8 cellular contexts compared by ENCODE assay signal in the genomic region with DNA sequence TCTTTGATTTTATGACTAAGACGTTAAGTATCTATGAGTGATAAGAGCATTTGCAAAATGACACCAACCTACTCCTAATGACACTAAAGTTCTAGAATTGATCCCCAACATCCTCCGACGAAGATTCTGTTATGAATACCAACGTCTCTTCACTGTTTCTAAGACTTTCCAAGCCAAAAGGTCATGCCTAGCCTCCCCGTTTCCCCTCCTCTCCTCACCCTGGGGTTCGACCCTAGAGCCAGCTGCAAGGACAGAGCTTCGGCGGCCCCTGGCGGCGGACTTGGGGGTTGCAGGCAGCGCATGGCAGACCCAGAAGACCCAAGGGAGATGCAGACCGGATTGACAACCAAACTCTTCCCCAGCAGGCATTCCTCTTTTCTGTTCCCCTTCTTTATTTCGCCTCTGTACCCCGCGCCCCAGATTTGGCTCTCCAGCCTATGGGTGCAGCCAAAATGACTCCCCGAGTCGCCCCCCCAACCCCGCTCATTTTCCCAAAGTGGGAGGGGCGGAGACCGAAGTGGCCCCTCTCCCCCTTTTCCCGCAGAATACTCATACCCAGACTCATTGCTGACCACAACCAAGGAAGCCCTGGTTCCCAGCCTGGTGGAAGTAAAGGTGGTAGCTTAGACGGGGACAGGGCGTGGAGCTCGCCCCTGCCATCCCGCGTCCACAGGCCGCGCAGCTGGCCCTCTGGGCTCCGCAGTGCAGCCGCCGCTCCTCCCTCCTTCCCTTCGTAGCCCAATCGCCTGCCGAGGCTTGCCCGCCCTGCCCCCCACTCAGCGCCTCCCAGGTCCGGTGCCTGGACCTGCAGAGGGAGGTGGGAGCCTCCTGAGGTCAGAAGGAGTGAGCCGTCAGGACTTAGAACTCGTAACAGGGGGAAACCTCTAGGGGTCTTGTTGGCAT. TPM values are rescaled to one million over a fixed set of nuclear protein-coding genes. Genes with fewer than 3 reads are reported as not detected.
A peak's percentile ranks its signal among the peaks of the same experiment; 100 is the strongest.
DNase-seq lines count a peak whose midpoint lies in the region; ATAC-seq and TF ChIP-seq lines count a peak whose summit lies in the region.

No MANE protein-coding gene starts in this region.

- WGBS in ectodermal cell, 2 experiments: 0 to 1% methylated on average over 38 of the region's 39 CpGs

- H3K4me1 ChIP-seq in ectodermal cell (ENCODE audit: control insufficient read depth, insufficient read depth, low read length): peaks cover 12% of the 10 kb centered on the region
- H3K4me1 ChIP-seq in lower lobe of right lung: peaks cover 57% of the 10 kb centered on the region

- POLR2A ChIA-PET in activated CD8-positive, alpha-beta T cell treated with anti-CD3 and anti-CD28 coated beads for 36 hours (lab: Charles Lee): interaction anchor here (0.6 to 5.8 kb wide), 16 partner anchors 9 to 204 kb away, joined by 3 to 30 read pairs (median 4); a partner anchor contains a TSS

- peak; percentile 41 for ATAC-seq in activated CD8-positive, alpha-beta T cell treated with anti-CD3 and anti-CD28 coated beads for 36 hours
- peak; percentile 69 to 74 for ATAC-seq in lower lobe of right lung
- ATAC-seq in GM19023 (IDR thresholded peaks at IDR 0.05; ENCODE audit: unreplicated experiment): no peak

- peaks cover 49% of the 10 kb centered on the region for H3K4me1 Mint-ChIP-seq in activated CD8-positive, alpha-beta T cell treated with anti-CD3 and anti-CD28 coated beads for 36 hours (ENCODE audit: low read depth)

- peak overlapping the region; percentile 99 for H3K27ac Mint-ChIP-seq in activated CD8-positive, alpha-beta T cell treated with anti-CD3 and anti-CD28 coated beads for 36 hours

- intact Hi-C loops in activated CD8-positive, alpha-beta T cell treated with anti-CD3 and anti-CD28 coated beads for 36 hours (cut with micrococcal nuclease): loop anchor here (5.0 kb wide), 2 partner anchors 46 to 136 kb away; a partner anchor contains a TSS
- intact Hi-C loops in lower lobe of right lung (cut with DNase I): no loop called here

- peak; percentile 31 for DNase-seq in GM04503 (ENCODE audit: low read depth)
- peak; percentile 68 for DNase-seq in HS-5 (ENCODE audit: low read depth)
- peak; percentile 80 for DNase-seq in NCI-H82 treated with DMSO at 0.1 percent for 48 hours (lab: John Stamatoyannopoulos, UW; ENCODE audit: unreplicated experiment)
- peak; percentile 97 for DNase-seq in activated CD8-positive, alpha-beta T cell treated with anti-CD3 and anti-CD28 coated beads for 36 hours
- DNase-seq in lower lobe of right lung: peak; percentile 90
- DNase-seq in stimulated activated CD8-positive, alpha-beta memory T cell treated with anti-CD3 and anti-CD28 coated beads, Interleukin-12 subunit alpha, Interleukin-12 subunit beta, amount 100 ng/mL, for 24 hours (ENCODE audit: extremely low read depth): peak; percentile 78

- H3K27ac ChIP-seq in ectodermal cell (ENCODE audit: insufficient read depth, low read depth, low read length, poor library complexity, severe bottlenecking) (no peak overlapping the region), lower lobe of right lung (peak overlapping the region; percentile 85)

- no peaks in the 10 kb centered on the region for H3K36me3 ChIP-seq in ectodermal cell (ENCODE audit: control insufficient read depth, insufficient read depth, low read length)
- H3K36me3 ChIP-seq in lower lobe of right lung: no peaks in the 10 kb centered on the region

- peak; percentile 99 for TF ChIP-seq CTCF in activated CD8-positive, alpha-beta T cell treated with anti-CD3 and anti-CD28 coated beads for 36 hours (IDR thresholded peaks at IDR 0.05)
- peak; percentile 99 for TF ChIP-seq CTCF in lower lobe of right lung (IDR thresholded peaks at IDR 0.05)

- peaks cover 3% of the 10 kb centered on the region for H3K27me3 Mint-ChIP-seq in activated CD8-positive, alpha-beta T cell treated with anti-CD3 and anti-CD28 coated beads for 36 hours

- CTCF ChIA-PET in activated CD8-positive, alpha-beta T cell treated with anti-CD3 and anti-CD28 coated beads for 36 hours (lab: Charles Lee): interaction anchor here (0.6 to 4.7 kb wide), 25 partner anchors 14 to 204 kb away, joined by 3 to 29 read pairs (median 5); a partner anchor contains a TSS

- H3K27me3 ChIP-seq in ectodermal cell (ENCODE audit: control insufficient read depth, insufficient read depth, low read length, poor library complexity, severe bottlenecking) (peaks cover 9% of the 10 kb centered on the region), lower lobe of right lung (ENCODE audit: low read depth) (peaks cover 24% of the 10 kb centered on the region)

- H3K9me3 ChIP-seq in ectodermal cell (ENCODE audit: control insufficient read depth, low read length) (no peaks in the 10 kb centered on the region), lower lobe of right lung (no peaks in the 10 kb centered on the region)

- peaks cover 2% of the 10 kb centered on the region for H3K9me3 Mint-ChIP-seq in activated CD8-positive, alpha-beta T cell treated with anti-CD3 and anti-CD28 coated beads for 36 hours

- H3K36me3 Mint-ChIP-seq in activated CD8-positive, alpha-beta T cell treated with anti-CD3 and anti-CD28 coated beads for 36 hours (ENCODE audit: low read depth): peaks cover 20% of the 10 kb centered on the region

- peak overlapping the region; percentile 57 for H3K4me3 ChIP-seq in ectodermal cell (ENCODE audit: insufficient read depth, low read depth, low read length)
- H3K4me3 ChIP-seq in lower lobe of right lung: peak overlapping the region; percentile 53

- peak overlapping the region; percentile 92 for H3K4me3 Mint-ChIP-seq in activated CD8-positive, alpha-beta T cell treated with anti-CD3 and anti-CD28 coated beads for 36 hours

RNA-seq across cellular contexts. Expression of a gene that starts 4.1 kb away (rescaled TPM):
- total RNA-seq in activated CD8-positive, alpha-beta T cell treated with anti-CD3 and anti-CD28 coated beads for 36 hours: 100 to 1,000 TPM; 103 to 113 TPM
- 22.6 TPM for polyA plus RNA-seq in ectodermal cell (2013, experiment 1 of 4)
- 12.2 TPM for polyA plus RNA-seq in ectodermal cell (2013, experiment 2 of 4)
- 17.4 TPM for polyA plus RNA-seq in ectodermal cell (2013, experiment 3 of 4)
- 18.6 TPM for polyA plus RNA-seq in ectodermal cell (2013, experiment 4 of 4)
- 51.4 TPM for total RNA-seq in lower lobe of right lung

RNA-seq across cellular contexts. Expression of a gene that starts 24.7 kb away (rescaled TPM):
- total RNA-seq in activated CD8-positive, alpha-beta T cell treated with anti-CD3 and anti-CD28 coated beads for 36 hours: 1 to 10 TPM; 5.9 to 6.8 TPM
- not detected for polyA plus RNA-seq in ectodermal cell (2013, experiment 1 of 4)
- 0.09 TPM for polyA plus RNA-seq in ectodermal cell (2013, experiment 2 of 4)
- polyA plus RNA-seq in ectodermal cell (2013, experiment 3 of 4): 0.32 TPM
- polyA plus RNA-seq in ectodermal cell (2013, experiment 4 of 4): 0.24 TPM
- total RNA-seq in lower lobe of right lung: 7.5 TPM

RNA-seq across cellular contexts. Expression of a gene that starts 41.3 kb away (rescaled TPM):
- total RNA-seq in activated CD8-positive, alpha-beta T cell treated with anti-CD3 and anti-CD28 coated beads for 36 hours: not detected
- polyA plus RNA-seq in ectodermal cell (2013, experiment 1 of 4): 0.28 TPM
- polyA plus RNA-seq in ectodermal cell (2013, experiment 2 of 4): 0.16 TPM
- polyA plus RNA-seq in ectodermal cell (2013, experiment 3 of 4): 0.11 TPM
- polyA plus RNA-seq in ectodermal cell (2013, experiment 4 of 4): 0.16 TPM
- total RNA-seq in lower lobe of right lung: 10.5 TPM

RNA-seq across cellular contexts. Expression of a gene that starts 48.5 kb away (rescaled TPM):
- total RNA-seq in activated CD8-positive, alpha-beta T cell treated with anti-CD3 and anti-CD28 coated beads for 36 hours: 100 to 1,000 TPM; 918 to 967 TPM
- polyA plus RNA-seq in ectodermal cell (2013, experiment 1 of 4): 521 TPM
- 460 TPM for polyA plus RNA-seq in ectodermal cell (2013, experiment 2 of 4)
- polyA plus RNA-seq in ectodermal cell (2013, experiment 3 of 4): 586 TPM
- 651 TPM for polyA plus RNA-seq in ectodermal cell (2013, experiment 4 of 4)
- total RNA-seq in lower lobe of right lung: 229 TPM

RNA-seq across cellular contexts. Expression of a gene that starts 49.2 kb away (rescaled TPM):
- 10 to 100 TPM; 31.6 to 31.7 TPM for total RNA-seq in activated CD8-positive, alpha-beta T cell treated with anti-CD3 and anti-CD28 coated beads for 36 hours
- 29.4 TPM for polyA plus RNA-seq in ectodermal cell (2013, experiment 1 of 4)
- 25.6 TPM for polyA plus RNA-seq in ectodermal cell (2013, experiment 2 of 4)
- 14.4 TPM for polyA plus RNA-seq in ectodermal cell (2013, experiment 3 of 4)
- 13.7 TPM for polyA plus RNA-seq in ectodermal cell (2013, experiment 4 of 4)
- 5.0 TPM for total RNA-seq in lower lobe of right lung

Comparison
In these comparisons a context has a peak if more than half of its experiments do, and no peak if none do; other contexts are left out.
1. DNase-seq: peak in every context shown above with its lines; median percentile 97 in activated CD8-positive, alpha-beta T cell treated with anti-CD3 and anti-CD28 coated beads for 36 hours; 90 in lower lobe of right lung; 80 in NCI-H82 treated with DMSO at 0.1 percent for 48 hours; 78 in stimulated activated CD8-positive, alpha-beta memory T cell treated with anti-CD3 and anti-CD28 coated beads, Interleukin-12 subunit alpha, Interleukin-12 subunit beta, amount 100 ng/mL, for 24 hours; 68 in HS-5; 31 in GM04503.
2. RNA of a gene that starts 41.3 kb away (total RNA-seq): 10.5 TPM in lower lobe of right lung (single experiment); not detected in activated CD8-positive, alpha-beta T cell treated with anti-CD3 and anti-CD28 coated beads for 36 hours; every median in the first group is over 10 times any median in the second.